ENCODE assay signal across 8 cellular contexts in the genomic region with DNA sequence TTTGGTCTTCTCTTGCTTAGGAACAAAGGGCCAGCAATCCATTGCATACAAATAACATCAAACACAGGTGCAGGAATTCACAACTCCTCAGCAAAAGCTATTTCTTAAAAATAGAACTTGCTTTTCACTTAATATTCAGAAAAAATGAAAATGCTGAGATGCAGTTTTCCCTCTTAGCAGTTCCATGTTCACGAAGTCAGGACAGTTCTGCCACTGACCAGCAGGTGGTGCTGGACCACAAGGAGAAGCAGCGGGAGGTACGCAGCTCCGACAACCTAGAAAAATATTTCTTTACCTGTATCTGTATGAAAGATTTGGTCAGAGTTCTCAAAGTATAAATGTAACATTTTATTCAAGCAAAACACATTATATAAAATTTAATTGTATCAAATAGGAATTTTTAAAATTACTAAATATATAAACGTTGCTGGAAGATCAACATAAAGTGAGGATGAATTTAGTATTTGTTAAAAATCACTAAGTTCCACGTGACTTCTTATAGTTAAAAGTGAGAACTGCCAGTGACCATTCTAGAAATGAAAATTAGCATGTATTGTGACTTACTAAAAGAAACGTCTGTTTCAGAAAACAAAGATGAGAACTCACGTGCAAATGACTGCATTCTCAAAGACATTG.
A peak's percentile ranks its signal among the peaks of the same experiment; 100 is the strongest.
DNase-seq lines count a peak whose midpoint lies in the region; ATAC-seq and TF ChIP-seq lines count a peak whose summit lies in the region.

No MANE protein-coding gene starts in this region.

- in situ Hi-C loops in astrocyte of the cerebellum (cut with HindIII; ENCODE audit: low sequenced_read_pairs): loop anchor here (5.0 kb wide), 1 partner anchor 79 kb away; no protein-coding TSS in a partner anchor

- TF ChIP-seq CTCF in astrocyte of the cerebellum (IDR thresholded peaks at IDR 0.05; ENCODE audit: low read depth, low read length, missing control alignments): peak; percentile 99

- no peaks in the 10 kb centered on the region for H3K27me3 ChIP-seq in iPS DF 6.9 (ENCODE audit: control insufficient read depth, insufficient read depth, low read length)

- 0 out of 2 replicates have a peak, but pooled peaks cover 8% of the 10 kb centered on the region for H3K36me3 ChIP-seq in iPS DF 6.9 (ENCODE audit: control insufficient read depth, insufficient read depth, low read length)

- DNase-seq in NCI-H1436 (lab: John Stamatoyannopoulos, UW) (peak; percentile 72), NCI-H1436 treated with DMSO at 0.1 percent for 48 hours (lab: John Stamatoyannopoulos, UW) (no peak), Kasumi-1 (lab: John Stamatoyannopoulos, UW) (peak; percentile 64), T-helper 1 cell (peak in 3 of 5 donors; percentile 50 to 63 (median 50)), astrocyte of the cerebellum (ENCODE audit: low read depth) (peak; percentile 76), iPS DF 6.9 (ENCODE audit: low read depth, low spot score) (peak; percentile 43)
- DNase-seq in stimulated activated CD4-positive, alpha-beta T cell treated with anti-CD3 and anti-CD28 coated beads, Interleukin-12 subunit alpha, Interleukin-12 subunit beta, amount 100 ng/mL, for 24 hours (ENCODE audit: low read depth in 2 of 2): peak; percentile 49 to 78

- H3K9me3 ChIP-seq in iPS DF 6.9 (ENCODE audit: control insufficient read depth, insufficient read depth, low read length): no peaks in the 10 kb centered on the region

- no peaks in the 10 kb centered on the region for H3K4me1 ChIP-seq in iPS DF 6.9 (ENCODE audit: control insufficient read depth, insufficient read depth, low read length)

- no CpG with 5 or more reads among the region's 8 CpGs for WGBS in iPS DF 6.9 (ENCODE audit: insufficient coverage, insufficient read length)

- ATAC-seq in HG03342 (IDR thresholded peaks at IDR 0.05; ENCODE audit: unreplicated experiment): no peak

- no peak overlapping the region for H3K27ac ChIP-seq in iPS DF 6.9 (ENCODE audit: low read length)

- H3K4me3 ChIP-seq in astrocyte of the cerebellum (ENCODE audit: low read depth, low read length): no peak overlapping the region
- no peak overlapping the region for H3K4me3 ChIP-seq in iPS DF 6.9 (ENCODE audit: low read length)
